ENCODE assay signal across 18 cellular contexts in genomic region chr16:10847166-10847565, GRCh38. TPM values are rescaled to one million over a fixed set of nuclear protein-coding genes. Genes with fewer than 3 reads are reported as not detected.
DNase-seq lines count a peak whose midpoint lies in the region; ATAC-seq and TF ChIP-seq lines count a peak whose summit lies in the region.
"Had no signal": no experiment of that assay in that cellular context is flagged by ENCODE, and none has a peak within 500 bp of the region (broad histone marks: within the 10 kb centered on the region; RNA-seq: fewer than 3 reads in every experiment).

No MANE protein-coding gene starts in this region.

- no peak overlapping the region for H2AFZ ChIP-seq in mammary epithelial cell (ENCODE audit: low read depth, low read length)
- H2AFZ ChIP-seq: GM23338 had no signal

- 47% methylated on average over 2 of the region's 2 CpGs for WGBS in right cardiac atrium
- 52% methylated on average over 2 of the region's 2 CpGs for WGBS in esophagus muscularis mucosa
- WGBS in mammary epithelial cell (ENCODE audit: low coverage, missing lambda C conversion rate) = 84% methylated on average over 2 of the region's 2 CpGs

- intact Hi-C loops in right cardiac atrium (cut with DNase I) = no loop called here
- intact Hi-C loops in cardiac septum (cut with DNase I) = no loop called here
- intact Hi-C loops in esophagus muscularis mucosa (cut with DNase I) = no loop called here
- intact Hi-C loops in mammary epithelial cell (cut with micrococcal nuclease) = no loop called here
- intact Hi-C loops in left colon (cut with DNase I, micrococcal nuclease) = no loop called here

- no peaks in the 10 kb centered on the region for H3K79me2 ChIP-seq in mammary epithelial cell (ENCODE audit: insufficient read depth, low read length)

- H3K4me3 ChIP-seq in right cardiac atrium (ENCODE audit: low read length) (no peak overlapping the region), esophagus muscularis mucosa (no peak overlapping the region), skeletal muscle tissue (ENCODE audit: low read length in 3 of 3) (no peak overlapping the region), brain microvascular endothelial cell (ENCODE audit: low read depth, low read length) (no peak overlapping the region), mammary epithelial cell (replicated peaks in 1 of 3; ENCODE audit: insufficient read depth in 1 of 3, low read depth in 2 of 3, low read length in 3 of 3) (no peak overlapping the region)
- H3K4me3 ChIP-seq: A549, GM23338 had no signal

- no TSS peak for BruUV-seq in mammary epithelial cell (replicated peaks; lab: Mats Ljungman, UMichigan)

- in situ Hi-C loops in brain microvascular endothelial cell (cut with HindIII; ENCODE audit: low pct_ligation_motif_present, low sequenced_read_pairs) (no loop called here), mammary epithelial cell (cut with MboI; ENCODE audit: low sequenced_read_pairs in 2 of 2) (no loop called here)

- no peaks in the 10 kb centered on the region for H4K20me1 ChIP-seq in mammary epithelial cell (ENCODE audit: insufficient read depth, low read length)

- H3K9ac ChIP-seq in skeletal muscle tissue (ENCODE audit: low read depth in 1 of 3, low read length in 3 of 3) = no peak overlapping the region
- H3K9ac ChIP-seq in mammary epithelial cell (ENCODE audit: insufficient read depth, low read length) = no peak overlapping the region

- no peaks in the 10 kb centered on the region for H3K9me3 ChIP-seq in right cardiac atrium (ENCODE audit: control insufficient read depth, low read length)
- H3K9me3 ChIP-seq in esophagus muscularis mucosa = no peaks in the 10 kb centered on the region
- no peaks in the 10 kb centered on the region for H3K9me3 ChIP-seq in skeletal muscle tissue (ENCODE audit: control insufficient read depth in 3 of 3, low read length in 3 of 3)
- H3K9me3 ChIP-seq in mammary epithelial cell (replicated peaks; ENCODE audit: insufficient read depth, low read length) = no peaks in the 10 kb centered on the region
- H3K9me3 ChIP-seq: A549 had no signal

- H3K36me3 ChIP-seq in esophagus muscularis mucosa (no peaks in the 10 kb centered on the region), skeletal muscle tissue (ENCODE audit: control insufficient read depth in 3 of 3, insufficient read depth in 3 of 3, low read length in 3 of 3) (no peaks in the 10 kb centered on the region), brain microvascular endothelial cell (replicated peaks) (no peaks in the 10 kb centered on the region), mammary epithelial cell (ENCODE audit: insufficient read depth, low read length) (no peaks in the 10 kb centered on the region)

- no peak for TF ChIP-seq EP300 in esophagus muscularis mucosa (IDR thresholded peaks at IDR 0.05)

- H3K27me3 ChIP-seq in right cardiac atrium (ENCODE audit: control insufficient read depth, insufficient read depth) (no peaks in the 10 kb centered on the region), esophagus muscularis mucosa (peaks cover 0 to 15% (median 0%) of the 10 kb centered on the region in 4 donors), skeletal muscle tissue (ENCODE audit: control insufficient read depth in 3 of 3, insufficient read depth in 3 of 3, low read length in 3 of 3) (peaks cover 0 to 9% (median 0%) of the 10 kb centered on the region in 3 donors), brain microvascular endothelial cell (replicated peaks) (no peaks in the 10 kb centered on the region), mammary epithelial cell (ENCODE audit: insufficient read depth, low read length) (no peaks in the 10 kb centered on the region)

- CTCF ChIA-PET in mammary epithelial cell (lab: Charles Lee; ENCODE audit: low non-redundant PET) = no interaction called here

- DNase-seq in right cardiac atrium (no peak), cardiac septum (ENCODE audit: low spot score) (no peak), esophagus muscularis mucosa (ENCODE audit: extremely low spot score) (no peak), brain microvascular endothelial cell (no peak), mammary epithelial cell (no peak), left colon (no peak)
- DNase-seq: CD8-positive, alpha-beta T cell; IMR-90; NCI-H1092; NCI-H345; NCI-H69; PC-3 had no signal

- H3K4me1 ChIP-seq in right cardiac atrium (ENCODE audit: control insufficient read depth, insufficient read depth, low read length) = peaks cover 6% of the 10 kb centered on the region
- peaks cover 0 to 12% (median 1%) of the 10 kb centered on the region in 4 donors for H3K4me1 ChIP-seq in esophagus muscularis mucosa
- peaks cover 0 to 5% (median 3%) of the 10 kb centered on the region in 3 donors for H3K4me1 ChIP-seq in skeletal muscle tissue (ENCODE audit: control insufficient read depth in 3 of 3, insufficient read depth in 3 of 3, low read length in 3 of 3)
- peaks cover 10% of the 10 kb centered on the region for H3K4me1 ChIP-seq in mammary epithelial cell (ENCODE audit: insufficient read depth, low read length)
- H3K4me1 ChIP-seq: A549 had no signal

- dilution Hi-C loops in mammary epithelial cell (cut with HindIII; ENCODE audit: low sequenced_read_pairs) = loop anchor here (10.0 kb wide), 1 partner anchor 58 kb away; no protein-coding TSS in a partner anchor

- TF ChIP-seq POLR2A in esophagus muscularis mucosa (IDR thresholded peaks at IDR 0.05; ENCODE audit: low read depth) = no peak

- H3K27ac ChIP-seq in right cardiac atrium (ENCODE audit: low read length) = peak overlapping the region; percentile 68
- H3K27ac ChIP-seq in esophagus muscularis mucosa (replicated peaks in 1 of 4) = peak overlapping the region in 3 of 4 donors; percentile 6 to 38 (median 38)
- H3K27ac ChIP-seq in skeletal muscle tissue (ENCODE audit: low read depth, low read length) = peak overlapping the region; percentile 60
- no peak overlapping the region for H3K27ac ChIP-seq in brain microvascular endothelial cell
- H3K27ac ChIP-seq in mammary epithelial cell (ENCODE audit: insufficient read depth, low read depth, low read length) = no peak overlapping the region
- H3K27ac ChIP-seq: A549 had no signal

- TF ChIP-seq CTCF in esophagus muscularis mucosa (IDR thresholded peaks at IDR 0.05) (no peak), brain microvascular endothelial cell (IDR thresholded peaks at IDR 0.05; ENCODE audit: low read depth, low read length, missing control alignments) (no peak), mammary epithelial cell (conservative IDR thresholded peaks at IDR 0.05 in 1 of 2, IDR thresholded peaks at IDR 0.05 in 1 of 2; ENCODE audit: extremely low read depth in 1 of 2, insufficient read depth in 1 of 2, low read depth in 1 of 2, low read length in 2 of 2) (no peak)

- H3K4me2 ChIP-seq in mammary epithelial cell (ENCODE audit: insufficient read depth, low read depth, low read length) = no peak overlapping the region
- H3K4me2 ChIP-seq: A549, GM23338 had no signal

- ATAC-seq in right cardiac atrium = no peak
- ATAC-seq in left colon = no peak
- ATAC-seq: A549; CD8-positive, alpha-beta T cell; GM23338; PC-3 had no signal

RNA-seq across cellular contexts. Expression of gene TVP23A, which starts 28.6 kb away (rescaled TPM):
- total RNA-seq in right cardiac atrium (1 to 10 TPM; 1.9 to 3.2 (median 2.0) TPM), cardiac septum (0.13 TPM), esophagus muscularis mucosa (1 to 10 TPM in 1 of 4 donors, under 1 TPM in 2, not detected in 1; 0.42 to 1.2 (median 0.80) TPM), skeletal muscle tissue (2.6 TPM), mammary epithelial cell (not detected), left colon (under 1 TPM in 1 of 2 donors, not detected in 1; 0.78 TPM)
- polyA plus RNA-seq in right cardiac atrium (1.4 TPM), mammary epithelial cell (not detected)
- polyA minus RNA-seq in mammary epithelial cell = not detected
- total RNA-seq: CD8-positive, alpha-beta T cell; Daoy; HT-29; IMR-90; LHCN-M2; PC-3 had no signal
- polyA plus RNA-seq: IMR-90 had no signal

RNA-seq across cellular contexts. Expression of gene CIITA, which starts 29.8 kb away (rescaled TPM):
- 1 to 10 TPM; 5.3 to 9.1 (median 7.5) TPM for total RNA-seq in right cardiac atrium
- polyA plus RNA-seq in right cardiac atrium = 7.3 TPM
- total RNA-seq in cardiac septum = 7.2 TPM
- 10 to 100 TPM in 1 of 4 donors, 1 to 10 TPM in 3; 6.8 to 11.2 (median 8.9) TPM for total RNA-seq in esophagus muscularis mucosa
- total RNA-seq in skeletal muscle tissue = 1.0 TPM
- total RNA-seq in mammary epithelial cell = under 1 TPM; 0.17 to 0.35 TPM
- 0.05 TPM for polyA plus RNA-seq in mammary epithelial cell
- not detected for polyA minus RNA-seq in mammary epithelial cell
- total RNA-seq in left colon = 10 to 100 TPM in 1 of 2 donors, 1 to 10 TPM in 1; 4.9 to 10.2 TPM
- total RNA-seq: Daoy, HT-29, IMR-90, PC-3 had no signal

Comparison
In these comparisons a context has a peak if more than half of its experiments do, and no peak if none do; other contexts are left out.
1. H3K27ac ChIP-seq: peak in right cardiac atrium (single experiment), esophagus muscularis mucosa (3 of 4) and skeletal muscle tissue (single experiment); none in brain microvascular endothelial cell (single experiment) and mammary epithelial cell (single experiment).